8 cellular contexts compared by ENCODE assay signal in genomic region chr12:6215932-6216494, GRCh38. TPM values are rescaled to one million over a fixed set of nuclear protein-coding genes. Genes with fewer than 3 reads are reported as not detected.
DNase-seq lines count a peak whose midpoint lies in the region; ATAC-seq, FAIRE-seq and TF ChIP-seq lines count a peak whose summit lies in the region.

No MANE protein-coding gene starts in this region.

- SMC1A ChIA-PET in GM12878 (lab: Charles Lee; ENCODE audit: uncharacterized antibody, unreplicated experiment), result interaction anchor here (0.7 to 2.2 kb wide), 3 partner anchors 9 to 14 kb away, joined by 3 to 4 read pairs (median 4); no protein-coding TSS in a partner anchor

- ATAC-seq in GM12878, result peak; percentile 34
- no peak for ATAC-seq in GM19035 (IDR thresholded peaks at IDR 0.05; ENCODE audit: unreplicated experiment)
- ATAC-seq in HG03565 (IDR thresholded peaks at IDR 0.05; ENCODE audit: unreplicated experiment), result no peak

- 53% methylated on average over 5 of the region's 5 CpGs for WGBS in GM12878 (ENCODE audit: insufficient coverage, insufficient replicate concordance, low lambda C conversion rate, missing lambda C conversion rate)

- no peak for DNase-seq in activated CD4-positive, alpha-beta T cell treated with anti-CD3 and anti-CD28 coated beads, Interleukin-2, amount 10 ng/mL, durations not matched to agents 24 days and 14 days
- no peak for DNase-seq in activated CD4-positive, alpha-beta T cell treated with anti-CD3 and anti-CD28 coated beads for 48 hours
- no peak for DNase-seq in GM12878 (ENCODE audit: low read depth, low spot score)
- DNase-seq in kidney, result peak; percentile 96
- peak; percentile 78 for DNase-seq in superior temporal gyrus (ENCODE audit: extremely low spot score)
- no peak for DNase-seq in SHP77 treated with DMSO at 0.1 percent for 48 hours (lab: John Stamatoyannopoulos, UW)

- no peak for TF ChIP-seq POLR2A in GM12878 (IDR thresholded peaks at IDR 0.05; ENCODE audit: low read depth, low read length)

- in situ Hi-C loops in GM12878 (cut with MboI), result no loop called here

- POLR2A ChIA-PET in GM12878 (lab: Charles Lee), result interaction anchor here (2.6 to 3.7 kb wide), 3 partner anchors 13 to 17 kb away, joined by 9 to 20 read pairs (median 17); no protein-coding TSS in a partner anchor

- H3K4me1 ChIP-seq in GM12878 (ENCODE audit: control insufficient read depth, insufficient read depth, low read length) (no peaks in the 10 kb centered on the region), kidney (ENCODE audit: control insufficient read depth in 1 of 2, insufficient read depth in 1 of 2, low read depth in 1 of 2, low read length in 2 of 2) (peaks cover 36 to 38% of the 10 kb centered on the region in 2 donors)

- no peak for TF ChIP-seq CTCF in GM12878 (IDR thresholded peaks at IDR 0.05 in 2 of 3, conservative IDR thresholded peaks at IDR 0.05 in 1 of 3; ENCODE audit: control insufficient read depth in 2 of 3, extremely low read depth in 1 of 3, insufficient read depth in 1 of 3, low read depth in 3 of 3, low read length in 3 of 3)
- TF ChIP-seq CTCF in kidney (IDR thresholded peaks at IDR 0.05; ENCODE audit: borderline replicate concordance, extremely low read depth, insufficient read depth), result no peak

- H3K27me3 Mint-ChIP-seq in activated CD4-positive, alpha-beta T cell treated with anti-CD3 and anti-CD28 coated beads, Interleukin-2, amount 10 ng/mL, durations not matched to agents 24 days and 14 days, result no peaks in the 10 kb centered on the region

- RAD21 ChIA-PET in GM12878 (lab: Charles Lee; ENCODE audit: unreplicated experiment), result no interaction called here

- no peak for TF ChIP-seq RAD21 in GM12878 (IDR thresholded peaks at IDR 0.05; ENCODE audit: insufficient read depth, low read depth, low read length)

- H3K4me1 Mint-ChIP-seq in activated CD4-positive, alpha-beta T cell treated with anti-CD3 and anti-CD28 coated beads, Interleukin-2, amount 10 ng/mL, durations not matched to agents 24 days and 14 days, result peaks cover 50% of the 10 kb centered on the region

- no peaks in the 10 kb centered on the region; the same call in 1 of the 2 replicates for H4K20me1 ChIP-seq in GM12878 (ENCODE audit: control insufficient read depth, insufficient read depth)

- no peaks in the 10 kb centered on the region for H3K36me3 Mint-ChIP-seq in activated CD4-positive, alpha-beta T cell treated with anti-CD3 and anti-CD28 coated beads, Interleukin-2, amount 10 ng/mL, durations not matched to agents 24 days and 14 days (ENCODE audit: low read depth)

- H3K4me3 Mint-ChIP-seq in activated CD4-positive, alpha-beta T cell treated with anti-CD3 and anti-CD28 coated beads, Interleukin-2, amount 10 ng/mL, durations not matched to agents 24 days and 14 days, result peak overlapping the region; percentile 20

- H3K9ac ChIP-seq in GM12878 (ENCODE audit: control insufficient read depth, insufficient read depth, low read length) (no peak overlapping the region), kidney (ENCODE audit: low read length in 2 of 2) (peak overlapping the region; percentile 25 to 48)

- no peak overlapping the region for H3K4me2 ChIP-seq in GM12878 (ENCODE audit: control insufficient read depth, insufficient read depth)

- no peak overlapping the region for H2AFZ ChIP-seq in GM12878 (ENCODE audit: control insufficient read depth, low read depth, low read length)

- no peaks in the 10 kb centered on the region for H3K9me3 ChIP-seq in GM12878 (replicated peaks; ENCODE audit: control insufficient read depth, insufficient read depth, low read length)
- no peaks in the 10 kb centered on the region for H3K9me3 ChIP-seq in kidney (ENCODE audit: control insufficient read depth in 1 of 2, low read length in 2 of 2)

- no peaks in the 10 kb centered on the region for H3K79me2 ChIP-seq in GM12878 (ENCODE audit: control insufficient read depth, insufficient read depth, low read length)

- intact Hi-C loops in activated CD4-positive, alpha-beta T cell treated with anti-CD3 and anti-CD28 coated beads, Interleukin-2, amount 10 ng/mL, durations not matched to agents 24 days and 14 days (cut with micrococcal nuclease), result loop anchor here (1.0 to 2.0 kb wide), 2 partner anchors 13 to 19 kb away; no protein-coding TSS in a partner anchor
- intact Hi-C loops in GM12878 (cut with micrococcal nuclease; ENCODE audit: unreplicated experiment) (no loop called here), kidney (cut with DNase I) (no loop called here)

- H3K27me3 ChIP-seq in GM12878 (replicated peaks in 1 of 2; ENCODE audit: control insufficient read depth in 2 of 2, insufficient read depth in 2 of 2, low read length in 1 of 2), result no peaks in the 10 kb centered on the region; a peak in 1 of 4 replicates

- no TSS peak for BruUV-seq in GM12878 (replicated peaks; lab: Mats Ljungman, UMichigan)

- no peaks in the 10 kb centered on the region for H3K9me3 Mint-ChIP-seq in activated CD4-positive, alpha-beta T cell treated with anti-CD3 and anti-CD28 coated beads, Interleukin-2, amount 10 ng/mL, durations not matched to agents 24 days and 14 days

- H3K27ac ChIP-seq in GM12878 (ENCODE audit: control insufficient read depth, insufficient read depth) (no peak overlapping the region), kidney (ENCODE audit: low read depth in 2 of 2, low read length in 2 of 2) (peak overlapping the region; percentile 94 to 95)

- H3K27ac Mint-ChIP-seq in activated CD4-positive, alpha-beta T cell treated with anti-CD3 and anti-CD28 coated beads, Interleukin-2, amount 10 ng/mL, durations not matched to agents 24 days and 14 days, result peak overlapping the region; percentile 84

- CTCF ChIA-PET in GM12878 (lab: Yijun Ruan, JAX), result interaction anchor here (1.2 to 5.7 kb wide), 4 partner anchors 9 to 14 kb away, joined by 3 to 38 read pairs (median 12); partner anchors contain the start of gene CD9

- no peaks in the 10 kb centered on the region for H3K36me3 ChIP-seq in GM12878 (ENCODE audit: control insufficient read depth in 2 of 2, insufficient read depth in 2 of 2, low read length in 1 of 2)
- H3K36me3 ChIP-seq in kidney (ENCODE audit: control insufficient read depth in 1 of 2, insufficient read depth in 2 of 2, low read length in 2 of 2), result peaks cover 0 to 12% of the 10 kb centered on the region in 2 donors

- FAIRE-seq in GM12878 (lab: Jason Lieb, UNC) (no peak), kidney (lab: Jason Lieb, UNC) (no peak)

- H3K4me3 ChIP-seq in GM12878 (no peak overlapping the region), kidney (ENCODE audit: low read length in 2 of 2) (no peak overlapping the region)

- TF ChIP-seq EP300 in GM12878 (IDR thresholded peaks at IDR 0.05; ENCODE audit: borderline replicate concordance in 1 of 2, control insufficient read depth in 1 of 2, low read depth in 2 of 2, low read length in 2 of 2), result no peak

TF ChIP-seq in GM12878, 131 proteins besides CTCF, POLR2A, EP300 and RAD21 (continues in another document):
- TF ChIP-seq JUND (IDR thresholded peaks at IDR 0.05; ENCODE audit: low read depth, low read length), result no peak
- TF ChIP-seq TCF12 (IDR thresholded peaks at IDR 0.05; ENCODE audit: low read depth, low read length), result no peak
- no peak for TF ChIP-seq SIX5 (IDR thresholded peaks at IDR 0.05; ENCODE audit: low read depth, low read length, severe bottlenecking)
- no peak for TF ChIP-seq BCL11A (IDR thresholded peaks at IDR 0.05; ENCODE audit: low read depth, low read length)
- no peak for TF ChIP-seq KAT2A (conservative IDR thresholded peaks at IDR 0.05; ENCODE audit: control insufficient read depth, low read depth, low read length)
- TF ChIP-seq USF1 (IDR thresholded peaks at IDR 0.05; ENCODE audit: borderline replicate concordance, extremely low read length, insufficient read depth, low read depth, low read length), result no peak
- no peak for TF ChIP-seq NR2C1 (IDR thresholded peaks at IDR 0.05)
- no peak for TF ChIP-seq ZBED1 (IDR thresholded peaks at IDR 0.05; ENCODE audit: borderline replicate concordance)

RNA-seq across cellular contexts. Expression of gene CD9, which starts 15.8 kb away (rescaled TPM):
- 35.6 and 40.5 TPM in 2 replicates for total RNA-seq in activated CD4-positive, alpha-beta T cell treated with anti-CD3 and anti-CD28 coated beads, Interleukin-2, amount 10 ng/mL, durations not matched to agents 24 days and 14 days
- 23.0 and 25.8 TPM in 2 replicates for total RNA-seq in GM12878 (2013; cell fraction: nucleolus; rRNA removed)
- total RNA-seq in GM12878 (2014; rRNA removed), result 7.2 and 8.6 TPM in 2 replicates
- 7.5 and 7.6 TPM in 2 replicates for total RNA-seq in GM12878 (2014; rRNA removed; fragmentation: Illumina TruSeq; extraction: Trizol)
- total RNA-seq in GM12878 (2021), result 7.9 and 8.3 TPM in 2 replicates
- 0.46 TPM for polyA plus RNA-seq in GM12878 (2011; ENCODE audit: low read depth)
- 29.9 and 33.1 TPM in 2 replicates for polyA plus RNA-seq in GM12878 (2011; rRNA removed)
- polyA plus RNA-seq in GM12878 (2011; cell fraction: cytosol; rRNA removed), result 20.0 and 26.2 TPM in 2 replicates
- 11.2 and 13.3 TPM in 2 replicates for polyA plus RNA-seq in GM12878 (2011; cell fraction: nucleus; rRNA removed)
- polyA plus RNA-seq in GM12878 (2012), result 0.14 and 0.84 TPM in 2 replicates
- polyA plus RNA-seq in GM12878 (2014; fragmentation: Illumina TruSeq; extraction: Trizol), result 8.6 and 20.3 TPM in 2 replicates
- 10 to 100 TPM in 1 of 2 experiments, 1 to 10 TPM in 1; 4.8 to 11.2 TPM for polyA plus RNA-seq in GM12878 (2014; fragmentation: Nextera tagmentation; extraction: Ambion mirVana)
- polyA plus RNA-seq in GM12878 (2014; rRNA removed), result 12.6 and 15.6 TPM in 2 replicates
- 10 to 100 TPM; 10.9 to 11.7 TPM for polyA plus RNA-seq in GM12878 (2016; fragmentation: Nextera tagmentation; extraction: Ambion mirVana)
- polyA minus RNA-seq in GM12878 (2011; rRNA and poly(A)+ RNA removed), result 17.7 and 21.8 TPM in 2 replicates
- polyA minus RNA-seq in GM12878 (2011; cell fraction: cytosol; rRNA and poly(A)+ RNA removed), result 6.4 and 9.1 TPM in 2 replicates
- polyA minus RNA-seq in GM12878 (2011; cell fraction: nucleus; rRNA and poly(A)+ RNA removed), result 2.8 and 5.3 TPM in 2 replicates
- 421 TPM for total RNA-seq in kidney
- 301 TPM for polyA plus RNA-seq in kidney (ENCODE audit: insufficient read depth, low read depth, low replicate concordance)

Comparison
In these comparisons a context has a peak if more than half of its experiments do, and no peak if none do; other contexts are left out.
1. DNase-seq: peak in kidney (single experiment) and superior temporal gyrus (single experiment); none in activated CD4-positive, alpha-beta T cell treated with anti-CD3 and anti-CD28 coated beads, Interleukin-2, amount 10 ng/mL, durations not matched to agents 24 days and 14 days (single experiment), activated CD4-positive, alpha-beta T cell treated with anti-CD3 and anti-CD28 coated beads for 48 hours (single experiment), GM12878 (single experiment) and SHP77 treated with DMSO at 0.1 percent for 48 hours (single experiment).
2. RNA of gene CD9, which starts 15.8 kb away (total RNA-seq): 421 TPM in kidney (single experiment); 35.6 to 40.5 TPM in activated CD4-positive, alpha-beta T cell treated with anti-CD3 and anti-CD28 coated beads, Interleukin-2, amount 10 ng/mL, durations not matched to agents 24 days and 14 days and 7.2 to 25.8 TPM in GM12878; every median in the first group is over 10 times any median in the second.